8 cellular contexts compared by ENCODE assay signal in the genomic region with DNA sequence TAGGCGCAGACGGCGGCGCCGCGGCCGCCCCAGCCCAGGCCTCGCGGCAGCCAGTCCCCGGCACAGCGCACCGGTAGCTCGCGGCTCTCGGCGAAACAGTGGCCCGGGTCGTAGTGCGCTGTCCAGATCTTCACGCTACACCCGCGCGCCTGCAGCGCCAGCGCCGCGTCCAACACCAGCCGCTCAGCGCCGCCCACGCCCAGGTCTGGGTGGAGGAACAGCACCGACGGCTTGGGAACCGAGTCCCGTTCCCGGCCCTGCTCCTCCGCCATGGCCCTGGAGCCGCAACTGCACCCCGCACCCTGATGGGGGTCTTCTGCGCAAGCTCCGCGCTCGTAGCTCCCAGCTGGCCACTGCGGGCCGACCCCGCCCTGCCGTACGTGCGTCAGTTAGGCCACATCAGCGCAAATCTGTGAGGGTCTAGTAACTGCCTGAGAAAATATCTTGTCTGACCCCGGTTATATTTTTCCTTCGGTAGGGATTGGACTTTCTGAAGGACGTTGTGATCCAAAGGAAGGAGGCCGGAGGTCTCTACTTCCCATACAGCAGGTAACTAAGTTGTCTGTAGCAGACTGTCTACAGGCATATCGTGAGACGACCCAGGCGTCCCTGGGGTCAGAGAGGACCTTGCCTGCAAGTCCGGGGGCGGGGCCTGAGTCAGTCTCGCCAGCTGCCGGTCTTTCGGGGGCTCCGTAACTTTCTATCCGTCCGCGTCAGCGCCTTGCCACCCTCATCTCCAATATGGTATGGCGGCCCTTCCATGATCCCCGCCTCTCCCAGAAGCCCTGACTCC. TPM values are rescaled to one million over a fixed set of nuclear protein-coding genes. Genes with fewer than 3 reads are reported as not detected.
DNase-seq lines count a peak whose midpoint lies in the region; ATAC-seq, FAIRE-seq and TF ChIP-seq lines count a peak whose summit lies in the region.

A gene with protein sequence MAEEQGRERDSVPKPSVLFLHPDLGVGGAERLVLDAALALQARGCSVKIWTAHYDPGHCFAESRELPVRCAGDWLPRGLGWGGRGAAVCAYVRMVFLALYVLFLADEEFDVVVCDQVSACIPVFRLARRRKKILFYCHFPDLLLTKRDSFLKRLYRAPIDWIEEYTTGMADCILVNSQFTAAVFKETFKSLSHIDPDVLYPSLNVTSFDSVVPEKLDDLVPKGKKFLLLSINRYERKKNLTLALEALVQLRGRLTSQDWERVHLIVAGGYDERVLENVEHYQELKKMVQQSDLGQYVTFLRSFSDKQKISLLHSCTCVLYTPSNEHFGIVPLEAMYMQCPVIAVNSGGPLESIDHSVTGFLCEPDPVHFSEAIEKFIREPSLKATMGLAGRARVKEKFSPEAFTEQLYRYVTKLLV (minus strand): TSS at position 320 of the 793 bp plus-strand sequence. CDS start 48 bp downstream, at position 272.
A gene (plus strand): TSS at position 660 of the 793 bp plus-strand sequence. CDS start 82 bp downstream, at position 742.

- H2AFZ ChIP-seq in HepG2 (ENCODE audit: low read length), result peak within 1 kb of the TSS; percentile 82

- peak; percentile 88 for DNase-seq in NCI-H774 (lab: John Stamatoyannopoulos, UW)
- peak; percentile 95 to 96 for DNase-seq in activated CD4-positive, alpha-beta T cell treated with anti-CD3 and anti-CD28 coated beads, Interleukin-2, amount 50 U/mL, for 48 hours
- DNase-seq in dermis microvascular lymphatic vessel endothelial cell (ENCODE audit: low read depth in 2 of 2), result peak; percentile 92 to 97
- DNase-seq in HepG2 (ENCODE audit: low spot score), result peak; percentile 90
- peak; percentile 95 for DNase-seq in stimulated activated CD4-positive, alpha-beta T cell treated with anti-CD3 and anti-CD28 coated beads, Interleukin-4, amount 100 ng/mL, for 1 hour

- POLR2A ChIA-PET in HepG2 (lab: Yijun Ruan, JAX), result interaction anchor here (0.8 to 2.6 kb wide), 19 partner anchors 9 to 876 kb away, joined by 3 to 27 read pairs (median 5); a partner anchor contains a TSS

- no peaks in the 10 kb centered on the region; a peak in 1 of 5 replicates for H3K27me3 ChIP-seq in HepG2 (ENCODE audit: control insufficient read depth in 1 of 2, insufficient read depth in 2 of 2, low read length in 2 of 2)

- in situ Hi-C loops in HepG2 (cut with HindIII; ENCODE audit: extremely low pct_ligation_motif_present, low pct_unique_long_range_greater_than_20kb), result no loop called here

- CTCF ChIA-PET in HepG2 (lab: Yijun Ruan, JAX; ENCODE audit: low intra/inter-chr PET ratio, low total read pairs), result no interaction called here

- peaks cover 83% of the 10 kb centered on the region for H3K79me2 ChIP-seq in HepG2 (ENCODE audit: insufficient read depth, low read length)

- H3K27ac ChIP-seq in C4-2B (peak within 1 kb of the TSS; percentile 93), HepG2 (ENCODE audit: extremely low read length, insufficient read depth, low read length) (peak within 1 kb of the TSS; percentile 99)

- peak within 1 kb of the TSS; percentile 98 for H3K9ac ChIP-seq in HepG2 (ENCODE audit: insufficient read depth, low read depth, low read length)

- 0 out of 4 replicates have a peak, but pooled peaks of 1 of the 2 experiments have one; percentile 19 for TF ChIP-seq EP300 in HepG2 (IDR thresholded peaks at IDR 0.05; ENCODE audit: low read depth in 2 of 2, low read length in 2 of 2)
- no peak for TF ChIP-seq EP300 in HepG2 (CRISPR knock-in tag; IDR thresholded peaks at IDR 0.05; ENCODE audit: borderline replicate concordance)

- peak within 1 kb of the TSS; percentile 89 to 97 (median 94) for H3K4me3 ChIP-seq in HepG2 (replicated peaks in 1 of 3; ENCODE audit: insufficient read depth in 1 of 3, low read depth in 2 of 3, low read length in 3 of 3)

- no TSS peak for BruUV-seq in HepG2 (replicated peaks; lab: Mats Ljungman, UMichigan)

- peaks cover 7 to 29% of the 10 kb centered on the region in 2 experiments for H3K36me3 ChIP-seq in HepG2 (replicated peaks in 1 of 2; ENCODE audit: control insufficient read depth in 1 of 2, insufficient read depth in 2 of 2, low read length in 2 of 2)

- 1% methylated on average over 27 of the region's 69 CpGs for WGBS in HepG2 (ENCODE audit: low lambda C conversion rate)

- H3K9me3 ChIP-seq in HepG2 (ENCODE audit: low read length), result no peaks in the 10 kb centered on the region

- peak; percentile 95 for ATAC-seq in GM19395 (IDR thresholded peaks at IDR 0.05; ENCODE audit: unreplicated experiment)
- peak; percentile 82 for ATAC-seq in HG03565 (IDR thresholded peaks at IDR 0.05; ENCODE audit: unreplicated experiment)
- ATAC-seq in HepG2, result peak; percentile 96

- TF ChIP-seq CTCF in C4-2B (conservative IDR thresholded peaks at IDR 0.05) (no peak), HepG2 (CRISPR knock-in tag; IDR thresholded peaks at IDR 0.05) (no peak)

- H4K20me1 ChIP-seq in HepG2 (ENCODE audit: insufficient read depth, low read length), result peaks cover 22% of the 10 kb centered on the region

- intact Hi-C loops in HepG2 (cut with micrococcal nuclease; ENCODE audit: unreplicated experiment), result loop anchor here (1.0 kb wide), 1 partner anchor 50 kb away; no protein-coding TSS in a partner anchor

- peak; percentile 86 for FAIRE-seq in HepG2 (lab: Jason Lieb, UNC)

- peak within 1 kb of the TSS; percentile 78 for H3K4me2 ChIP-seq in HepG2 (ENCODE audit: low read depth, low read length)

- H3K4me1 ChIP-seq in HepG2 (ENCODE audit: insufficient read depth, low read length), result peaks cover 56% of the 10 kb centered on the region

- peak; percentile 96 for TF ChIP-seq POLR2A in HepG2 (IDR thresholded peaks at IDR 0.05; ENCODE audit: insufficient read depth in 1 of 2, low read depth in 2 of 2, low read length in 2 of 2)

- TF ChIP-seq RAD21 in HepG2 (CRISPR knock-in tag; IDR thresholded peaks at IDR 0.05), result no peak; the same call in 1 of the 2 replicates

TF ChIP-seq in HepG2, 621 proteins besides CTCF, POLR2A, EP300 and RAD21 (continues in another document):
- peak; percentile 57; the same call in 1 of the 2 replicates for TF ChIP-seq MED13 (CRISPR knock-in tag; IDR thresholded peaks at IDR 0.05)
- 0 out of 2 replicates have a peak, but pooled peaks have one; percentile 48 for TF ChIP-seq ZFP36L1 (CRISPR knock-in tag; IDR thresholded peaks at IDR 0.05)
- TF ChIP-seq ZNF777 (CRISPR knock-in tag; IDR thresholded peaks at IDR 0.05), result peak; percentile 68
- TF ChIP-seq HNRNPH1 (optimal IDR thresholded peaks at IDR 0.05; ENCODE audit: low read depth, low read length), result no peak
- no peak for TF ChIP-seq ZNF737 (CRISPR knock-in tag; IDR thresholded peaks at IDR 0.05; ENCODE audit: borderline replicate concordance)
- no peak for TF ChIP-seq TAF15 (IDR thresholded peaks at IDR 0.05; ENCODE audit: low read depth, low read length, poor library complexity, severe bottlenecking)

RNA-seq across cellular contexts. Expression of the first gene that starts in this region (rescaled TPM):
- total RNA-seq in dermis microvascular lymphatic vessel endothelial cell (32.6 and 47.5 TPM in 2 replicates), HepG2 (2016; rRNA removed; fragmentation: Illumina TruSeq; extraction: Trizol) (29.2 and 46.2 TPM in 2 replicates)
- 6.4 and 6.9 TPM in 2 replicates for total RNA-seq in HepG2 (2016; cell fraction: cytosol; rRNA removed; fragmentation: Illumina TruSeq; extraction: Trizol; ENCODE audit: low read depth)
- total RNA-seq in HepG2 (2016; cell fraction: insoluble cytoplasmic fraction; rRNA removed; fragmentation: Illumina TruSeq; extraction: Trizol), result 28.0 and 48.2 TPM in 2 replicates
- total RNA-seq in HepG2 (2016; cell fraction: membrane; rRNA removed; fragmentation: Illumina TruSeq; extraction: Trizol), result 16.8 and 17.5 TPM in 2 replicates
- total RNA-seq in HepG2 (2016; cell fraction: nucleus; rRNA removed; fragmentation: Illumina TruSeq; extraction: Trizol), result 41.5 and 45.3 TPM in 2 replicates
- polyA plus RNA-seq in HepG2 (2011; rRNA removed), result 49.0 and 53.0 TPM in 2 replicates
- polyA plus RNA-seq in HepG2 (2011; cell fraction: cytosol; rRNA removed), result 35.5 and 46.0 TPM in 2 replicates
- polyA plus RNA-seq in HepG2 (2011; cell fraction: nucleus; rRNA removed), result 30.4 and 38.4 TPM in 2 replicates
- polyA plus RNA-seq in HepG2 (2012), result 38.0 and 38.4 TPM in 2 replicates
- 5.3 TPM in 2 replicates for polyA plus RNA-seq in HepG2 (2016; cell fraction: cytosol; fragmentation: Illumina TruSeq; extraction: Trizol; ENCODE audit: low read depth)
- polyA plus RNA-seq in HepG2 (2016; cell fraction: insoluble cytoplasmic fraction; fragmentation: Illumina TruSeq; extraction: Trizol; ENCODE audit: low read depth), result 35.8 and 36.9 TPM in 2 replicates
- polyA plus RNA-seq in HepG2 (2016; cell fraction: membrane; fragmentation: Illumina TruSeq; extraction: Trizol; ENCODE audit: low read depth), result 14.4 and 14.5 TPM in 2 replicates
- 70.1 and 79.7 TPM in 2 replicates for polyA plus RNA-seq in HepG2 (2016; cell fraction: nucleus; fragmentation: Illumina TruSeq; extraction: Trizol; ENCODE audit: insufficient read depth, low read depth)
- polyA minus RNA-seq in HepG2 (2011; rRNA and poly(A)+ RNA removed; ENCODE audit: low replicate concordance), result 29.6 and 56.1 TPM in 2 replicates
- 20.9 and 26.8 TPM in 2 replicates for polyA minus RNA-seq in HepG2 (2011; cell fraction: cytosol; rRNA and poly(A)+ RNA removed)
- polyA minus RNA-seq in HepG2 (2011; cell fraction: nucleus; rRNA and poly(A)+ RNA removed), result 54.7 and 63.2 TPM in 2 replicates

RNA-seq across cellular contexts. Expression of the second gene that starts in this region (rescaled TPM):
- total RNA-seq in dermis microvascular lymphatic vessel endothelial cell (87.7 and 96.0 TPM in 2 replicates), HepG2 (2016; rRNA removed; fragmentation: Illumina TruSeq; extraction: Trizol) (368 and 479 TPM in 2 replicates)
- total RNA-seq in HepG2 (2016; cell fraction: cytosol; rRNA removed; fragmentation: Illumina TruSeq; extraction: Trizol; ENCODE audit: low read depth), result 129 and 141 TPM in 2 replicates
- 367 and 512 TPM in 2 replicates for total RNA-seq in HepG2 (2016; cell fraction: insoluble cytoplasmic fraction; rRNA removed; fragmentation: Illumina TruSeq; extraction: Trizol)
- total RNA-seq in HepG2 (2016; cell fraction: membrane; rRNA removed; fragmentation: Illumina TruSeq; extraction: Trizol), result 169 and 170 TPM in 2 replicates
- 168 and 172 TPM in 2 replicates for total RNA-seq in HepG2 (2016; cell fraction: nucleus; rRNA removed; fragmentation: Illumina TruSeq; extraction: Trizol)
- polyA plus RNA-seq in HepG2 (2011; rRNA removed), result 181 and 191 TPM in 2 replicates
- polyA plus RNA-seq in HepG2 (2011; cell fraction: cytosol; rRNA removed), result 239 and 297 TPM in 2 replicates
- polyA plus RNA-seq in HepG2 (2011; cell fraction: nucleus; rRNA removed), result 67.2 TPM in 2 replicates
- 182 and 211 TPM in 2 replicates for polyA plus RNA-seq in HepG2 (2012)
- polyA plus RNA-seq in HepG2 (2016; cell fraction: cytosol; fragmentation: Illumina TruSeq; extraction: Trizol; ENCODE audit: low read depth), result 147 and 170 TPM in 2 replicates
- polyA plus RNA-seq in HepG2 (2016; cell fraction: insoluble cytoplasmic fraction; fragmentation: Illumina TruSeq; extraction: Trizol; ENCODE audit: low read depth), result 551 and 632 TPM in 2 replicates
- 177 and 191 TPM in 2 replicates for polyA plus RNA-seq in HepG2 (2016; cell fraction: membrane; fragmentation: Illumina TruSeq; extraction: Trizol; ENCODE audit: low read depth)
- 294 and 304 TPM in 2 replicates for polyA plus RNA-seq in HepG2 (2016; cell fraction: nucleus; fragmentation: Illumina TruSeq; extraction: Trizol; ENCODE audit: insufficient read depth, low read depth)
- polyA minus RNA-seq in HepG2 (2011; rRNA and poly(A)+ RNA removed; ENCODE audit: low replicate concordance), result 44.6 and 51.8 TPM in 2 replicates
- 25.1 and 28.1 TPM in 2 replicates for polyA minus RNA-seq in HepG2 (2011; cell fraction: cytosol; rRNA and poly(A)+ RNA removed)
- polyA minus RNA-seq in HepG2 (2011; cell fraction: nucleus; rRNA and poly(A)+ RNA removed), result 58.8 and 62.8 TPM in 2 replicates

Comparison
In these comparisons a context has a peak if more than half of its experiments do, and no peak if none do; other contexts are left out.
1. Peak in every context shown above with its lines: DNase-seq, ATAC-seq, H3K4me3 ChIP-seq and H3K27ac ChIP-seq.